In genomic region chr6:152298055-152298647, GRCh38 we compare ENCODE assay signal across 12 cellular contexts.
DNase-seq lines count a peak whose midpoint lies in the region; ATAC-seq and TF ChIP-seq lines count a peak whose summit lies in the region.
"Had no signal": no experiment of that assay in that cellular context is flagged by ENCODE, and none has a peak within 500 bp of the region (broad histone marks: within the 10 kb centered on the region; RNA-seq: fewer than 3 reads in every experiment).

No MANE protein-coding gene starts in this region.

- no peaks in the 10 kb centered on the region for H3K9me3 Mint-ChIP-seq in CD4-positive, CD25-positive, alpha-beta regulatory T cell
- H3K9me3 Mint-ChIP-seq in HFFc6 (no peaks in the 10 kb centered on the region), activated B cell treated with CpG ODN at 0.5 μM for 24 hours (no peaks in the 10 kb centered on the region)
- H3K9me3 Mint-ChIP-seq: activated naive CD8-positive, alpha-beta T cell treated with anti-CD3 and anti-CD28 coated beads, Interleukin-2, amount 10 ng/mL, durations not matched to agents 7 days and 5 days had no signal

- no peaks in the 10 kb centered on the region for H3K27me3 ChIP-seq in CD4-positive, CD25-positive, alpha-beta regulatory T cell (ENCODE audit: control insufficient read depth, insufficient read depth, low read length)
- H3K27me3 ChIP-seq: upper lobe of left lung had no signal

- peak overlapping the region in 3 of 4 donors; percentile 2 to 56 (median 30) for H3K4me3 Mint-ChIP-seq in CD4-positive, CD25-positive, alpha-beta regulatory T cell
- no peak overlapping the region for H3K4me3 Mint-ChIP-seq in HFFc6
- peak overlapping the region; percentile 24 for H3K4me3 Mint-ChIP-seq in activated B cell treated with CpG ODN at 0.5 μM for 24 hours
- H3K4me3 Mint-ChIP-seq: activated naive CD8-positive, alpha-beta T cell treated with anti-CD3 and anti-CD28 coated beads, Interleukin-2, amount 10 ng/mL, durations not matched to agents 7 days and 5 days had no signal

- POLR2A ChIA-PET in activated B cell treated with CpG ODN at 0.5 μM for 24 hours (lab: Charles Lee), result interaction anchor here (1.1 kb wide), 1 partner anchor 41 kb away, joined by 4 read pairs; no protein-coding TSS in a partner anchor

- peak overlapping the region in 2 of 3 donors; percentile 7 to 45 for H3K27ac Mint-ChIP-seq in CD4-positive, CD25-positive, alpha-beta regulatory T cell
- H3K27ac Mint-ChIP-seq in HFFc6 (peak overlapping the region; percentile 18; the same call in 1 of the 2 replicates), activated B cell treated with CpG ODN at 0.5 μM for 24 hours (no peak overlapping the region)
- H3K27ac Mint-ChIP-seq: activated naive CD8-positive, alpha-beta T cell treated with anti-CD3 and anti-CD28 coated beads, Interleukin-2, amount 10 ng/mL, durations not matched to agents 7 days and 5 days had no signal

- DNase-seq in CD4-positive, CD25-positive, alpha-beta regulatory T cell, result no peak
- DNase-seq in HFFc6 (no peak), activated B cell treated with CpG ODN at 0.5 μM for 24 hours (no peak), AML-193 (lab: John Stamatoyannopoulos, UW) (no peak), NCI-H748 treated with DMSO at 0.1 percent for 48 hours (lab: John Stamatoyannopoulos, UW) (no peak)
- no peak for DNase-seq in stimulated activated CD4-positive, alpha-beta T cell treated with anti-CD3 and anti-CD28 coated beads, Interleukin-15, amount 100 ng/mL, for 24 hours
- DNase-seq: activated naive CD8-positive, alpha-beta T cell treated with anti-CD3 and anti-CD28 coated beads, Interleukin-2, amount 10 ng/mL, durations not matched to agents 7 days and 5 days; NCI-H2107; OCI-M1; upper lobe of left lung had no signal

- CTCF ChIA-PET in activated B cell treated with CpG ODN at 0.5 μM for 24 hours (lab: Charles Lee), result interaction anchor here (1.0 to 3.9 kb wide), 3 partner anchors 40 to 174 kb away, joined by 3 to 21 read pairs (median 3); no protein-coding TSS in a partner anchor

- TF ChIP-seq CTCF in HFFc6 (IDR thresholded peaks at IDR 0.05) (no peak), activated B cell treated with CpG ODN at 0.5 μM for 24 hours (IDR thresholded peaks at IDR 0.05) (no peak)

- no peak for ATAC-seq in CD4-positive, CD25-positive, alpha-beta regulatory T cell (ENCODE audit: low read depth in 2 of 2)
- ATAC-seq in GM18508 (IDR thresholded peaks at IDR 0.05; ENCODE audit: insufficient read depth, unreplicated experiment) (peak; percentile 23), activated B cell treated with CpG ODN at 0.5 μM for 24 hours (ENCODE audit: low read depth) (no peak), HG02970 (IDR thresholded peaks at IDR 0.05; ENCODE audit: low FRiP score, unreplicated experiment) (no peak)

- peaks cover 27% of the 10 kb centered on the region for H3K36me3 Mint-ChIP-seq in CD4-positive, CD25-positive, alpha-beta regulatory T cell
- H3K36me3 Mint-ChIP-seq in HFFc6 (ENCODE audit: low read depth), result peaks cover 18% of the 10 kb centered on the region
- peaks cover 33% of the 10 kb centered on the region for H3K36me3 Mint-ChIP-seq in activated B cell treated with CpG ODN at 0.5 μM for 24 hours (ENCODE audit: low read depth)

- intact Hi-C loops in activated B cell treated with CpG ODN at 0.5 μM for 24 hours (cut with micrococcal nuclease), result no loop called here

- no peaks in the 10 kb centered on the region for H3K9me3 ChIP-seq in CD4-positive, CD25-positive, alpha-beta regulatory T cell (ENCODE audit: control insufficient read depth in 2 of 2, low read length in 2 of 2)
- H3K9me3 ChIP-seq: upper lobe of left lung had no signal

- H3K4me1 ChIP-seq in CD4-positive, CD25-positive, alpha-beta regulatory T cell (ENCODE audit: control insufficient read depth, insufficient read depth, low read length, poor library complexity, severe bottlenecking), result peaks cover 40% of the 10 kb centered on the region

- peaks cover 41 to 67% (median 52%) of the 10 kb centered on the region in 4 donors for H3K4me1 Mint-ChIP-seq in CD4-positive, CD25-positive, alpha-beta regulatory T cell
- H3K4me1 Mint-ChIP-seq in HFFc6 (ENCODE audit: low read depth) (peaks cover 58% of the 10 kb centered on the region), activated B cell treated with CpG ODN at 0.5 μM for 24 hours (peaks cover 41% of the 10 kb centered on the region)

- peak overlapping the region; percentile 97 for H3K4me3 ChIP-seq in CD4-positive, CD25-positive, alpha-beta regulatory T cell (ENCODE audit: low read depth, low read length)
- H3K4me3 ChIP-seq: upper lobe of left lung had no signal

- peaks cover 18% of the 10 kb centered on the region for H3K36me3 ChIP-seq in CD4-positive, CD25-positive, alpha-beta regulatory T cell (ENCODE audit: control insufficient read depth, insufficient read depth, low read length)

- no peaks in the 10 kb centered on the region for H3K27me3 Mint-ChIP-seq in CD4-positive, CD25-positive, alpha-beta regulatory T cell
- no peaks in the 10 kb centered on the region; the same call in 1 of the 2 replicates for H3K27me3 Mint-ChIP-seq in HFFc6 (ENCODE audit: insufficient read depth)
- no peaks in the 10 kb centered on the region for H3K27me3 Mint-ChIP-seq in activated B cell treated with CpG ODN at 0.5 μM for 24 hours
- H3K27me3 Mint-ChIP-seq: activated naive CD8-positive, alpha-beta T cell treated with anti-CD3 and anti-CD28 coated beads, Interleukin-2, amount 10 ng/mL, durations not matched to agents 7 days and 5 days had no signal

- H3K27ac ChIP-seq in CD4-positive, CD25-positive, alpha-beta regulatory T cell (ENCODE audit: insufficient read depth, low read length, poor library complexity, severe bottlenecking), result no peak overlapping the region
- H3K27ac ChIP-seq: upper lobe of left lung had no signal
